22 cellular contexts compared by ENCODE assay signal in genomic region chr2:188813315-188813714, GRCh38.
A peak's percentile ranks its signal among the peaks of the same experiment; 100 is the strongest.
DNase-seq lines count a peak whose midpoint lies in the region; ATAC-seq, FAIRE-seq and TF ChIP-seq lines count a peak whose summit lies in the region.
"Had no signal": no experiment of that assay in that cellular context is flagged by ENCODE, and none has a peak within 500 bp of the region (broad histone marks: within the 10 kb centered on the region; RNA-seq: fewer than 3 reads in every experiment).

No MANE protein-coding gene starts in this region.

- no peak for TF ChIP-seq CTCF in AG04449 (IDR thresholded peaks at IDR 0.05; ENCODE audit: insufficient read depth, low read length, missing control alignments)
- no peak for TF ChIP-seq CTCF in bronchial epithelial cell (IDR thresholded peaks at IDR 0.05; ENCODE audit: insufficient read depth, low read length, severe bottlenecking)
- no peak for TF ChIP-seq CTCF in neural progenitor cell (IDR thresholded peaks at IDR 0.05)

- no peaks in the 10 kb centered on the region for H3K36me3 ChIP-seq in bronchial epithelial cell (ENCODE audit: control insufficient read depth, insufficient read depth, low read length)
- H3K36me3 ChIP-seq in neural progenitor cell = no peaks in the 10 kb centered on the region
- H3K36me3 ChIP-seq in small intestine (ENCODE audit: control insufficient read depth in 2 of 2, insufficient read depth in 2 of 2, low read length in 2 of 2) = no peaks in the 10 kb centered on the region
- H3K36me3 ChIP-seq: pancreas had no signal

- no peaks in the 10 kb centered on the region for H3K9me3 ChIP-seq in neural progenitor cell (ENCODE audit: low read depth)
- H3K9me3 ChIP-seq in small intestine (ENCODE audit: control insufficient read depth, low read depth) = no peaks in the 10 kb centered on the region
- H3K9me3 ChIP-seq: pancreas had no signal

- WGBS in small intestine, 3 donors = 78 to 89% (median 82%) methylated on average over 3 of the region's 3 CpGs

- POLR2A ChIA-PET in AG04449 (lab: Yijun Ruan, JAX) = interaction anchor here (1.4 kb wide), 1 partner anchor 163 kb away, joined by 3 read pairs; no protein-coding TSS in a partner anchor
- POLR2A ChIA-PET in activated CD4-positive, alpha-beta T cell treated with anti-CD3 and anti-CD28 coated beads for 36 hours (lab: Charles Lee) = no interaction called here

- H2AFZ ChIP-seq in neural progenitor cell (replicated peaks) = no peak overlapping the region

- no peak for FAIRE-seq in bronchial epithelial cell (lab: Jason Lieb, UNC)
- no peak for FAIRE-seq in small intestine (lab: Jason Lieb, UNC)
- FAIRE-seq: islet of Langerhans, pancreas had no signal

- H3K4me3 Mint-ChIP-seq in neural progenitor cell = no peak overlapping the region
- H3K4me3 Mint-ChIP-seq in activated CD4-positive, alpha-beta T cell treated with anti-CD3 and anti-CD28 coated beads for 36 hours = no peak overlapping the region
- H3K4me3 Mint-ChIP-seq: dendritic cell treated with granulocyte-macrophage colony-stimulating factor and Interleukin-4, amounts not matched to agents 40 ng/mL and 50 ng/mL, for 4 days; IgD-negative memory B cell; T-helper 17 cell had no signal

- ATAC-seq in activated CD4-positive, alpha-beta T cell treated with anti-CD3 and anti-CD28 coated beads for 36 hours = no peak
- ATAC-seq: pancreas, T-helper 17 cell had no signal

- DNase-seq in AG04449 (ENCODE audit: low read depth, low spot score) (peak; percentile 50), LHCN-M2 (ENCODE audit: low read depth) (peak; percentile 82), bronchial epithelial cell (ENCODE audit: low read depth) (peak; percentile 60), hepatic stellate cell (ENCODE audit: low spot score) (peak; percentile 17), neural progenitor cell (ENCODE audit: low spot score) (no peak), DMS153 treated with DMSO at 0.1 percent for 48 hours (lab: John Stamatoyannopoulos, UW; ENCODE audit: unreplicated experiment) (no peak), small intestine (no peak)
- no peak for DNase-seq in activated CD4-positive, alpha-beta T cell treated with anti-CD3 and anti-CD28 coated beads for 36 hours
- DNase-seq: activated CD4-positive, alpha-beta T cell treated with anti-CD3 and anti-CD28 coated beads, Interleukin-2, amount 50 U/mL, for 48 hours; activated T-cell treated with anti-CD3 and anti-CD28 coated beads for 4 hours; anterior cingulate cortex; NCI-H1694; NCI-H774; pancreas; stimulated activated CD4-positive, alpha-beta T cell treated with anti-CD3 and anti-CD28 coated beads, Interleukin-4, amount 100 ng/mL, for 4 hours; T-helper 17 cell had no signal

- H3K4me3 ChIP-seq in AG04449 (ENCODE audit: low read depth, low read length) (no peak overlapping the region), bronchial epithelial cell (ENCODE audit: low read depth, low read length) (no peak overlapping the region), neural progenitor cell (no peak overlapping the region), small intestine (ENCODE audit: low read depth in 1 of 2, low read length in 2 of 2) (no peak overlapping the region)
- H3K4me3 ChIP-seq: lung, pancreas had no signal

- no peaks in the 10 kb centered on the region for H3K27me3 Mint-ChIP-seq in neural progenitor cell (ENCODE audit: insufficient read depth, low read depth)
- no peaks in the 10 kb centered on the region for H3K27me3 Mint-ChIP-seq in activated CD4-positive, alpha-beta T cell treated with anti-CD3 and anti-CD28 coated beads for 36 hours
- H3K27me3 Mint-ChIP-seq: dendritic cell treated with granulocyte-macrophage colony-stimulating factor and Interleukin-4, amounts not matched to agents 40 ng/mL and 50 ng/mL, for 4 days; IgD-negative memory B cell; T-helper 17 cell had no signal

- no peaks in the 10 kb centered on the region for H3K4me1 Mint-ChIP-seq in neural progenitor cell
- H3K4me1 Mint-ChIP-seq in activated CD4-positive, alpha-beta T cell treated with anti-CD3 and anti-CD28 coated beads for 36 hours = no peaks in the 10 kb centered on the region
- H3K4me1 Mint-ChIP-seq: IgD-negative memory B cell, T-helper 17 cell had no signal

- H3K9ac ChIP-seq in neural progenitor cell = no peak overlapping the region

- no peaks in the 10 kb centered on the region for H3K36me3 Mint-ChIP-seq in neural progenitor cell
- H3K36me3 Mint-ChIP-seq in activated CD4-positive, alpha-beta T cell treated with anti-CD3 and anti-CD28 coated beads for 36 hours (ENCODE audit: low read depth) = no peaks in the 10 kb centered on the region
- H3K36me3 Mint-ChIP-seq: IgD-negative memory B cell had no signal

- no peaks in the 10 kb centered on the region for H3K4me1 ChIP-seq in neural progenitor cell
- no peaks in the 10 kb centered on the region for H3K4me1 ChIP-seq in small intestine (ENCODE audit: control insufficient read depth in 2 of 2, insufficient read depth in 1 of 2, low read depth in 1 of 2, low read length in 1 of 2)
- H3K4me1 ChIP-seq: pancreas had no signal

- H3K27ac ChIP-seq in neural progenitor cell (no peak overlapping the region), small intestine (ENCODE audit: low read depth in 1 of 2, low read length in 1 of 2) (no peak overlapping the region)
- H3K27ac ChIP-seq: C4-2B, pancreas, VCaP had no signal

- no peaks in the 10 kb centered on the region for H4K20me1 ChIP-seq in neural progenitor cell (ENCODE audit: low read depth)

- peaks cover 4% of the 10 kb centered on the region for H3K9me3 Mint-ChIP-seq in neural progenitor cell
- no peaks in the 10 kb centered on the region for H3K9me3 Mint-ChIP-seq in activated CD4-positive, alpha-beta T cell treated with anti-CD3 and anti-CD28 coated beads for 36 hours (ENCODE audit: low read depth)

- intact Hi-C loops in activated CD4-positive, alpha-beta T cell treated with anti-CD3 and anti-CD28 coated beads for 36 hours (cut with DNase I, micrococcal nuclease) = no loop called here

- H3F3A ChIP-seq in neural progenitor cell (ENCODE audit: low read depth) = no peaks in the 10 kb centered on the region

- H3K27ac Mint-ChIP-seq in neural progenitor cell = no peak overlapping the region
- no peak overlapping the region for H3K27ac Mint-ChIP-seq in activated CD4-positive, alpha-beta T cell treated with anti-CD3 and anti-CD28 coated beads for 36 hours
- H3K27ac Mint-ChIP-seq: dendritic cell treated with granulocyte-macrophage colony-stimulating factor and Interleukin-4, amounts not matched to agents 40 ng/mL and 50 ng/mL, for 4 days; IgD-negative memory B cell; T-helper 17 cell had no signal

- no peak overlapping the region for H3K4me2 ChIP-seq in neural progenitor cell

- CTCF ChIA-PET in AG04449 (lab: Yijun Ruan, JAX) = no interaction called here
- CTCF ChIA-PET in activated CD4-positive, alpha-beta T cell treated with anti-CD3 and anti-CD28 coated beads for 36 hours (lab: Charles Lee) = no interaction called here

- no peaks in the 10 kb centered on the region for H3K79me2 ChIP-seq in neural progenitor cell (ENCODE audit: low read depth)

- H3K27me3 ChIP-seq in bronchial epithelial cell (ENCODE audit: control insufficient read depth, insufficient read depth, low read length) (no peaks in the 10 kb centered on the region), neural progenitor cell (no peaks in the 10 kb centered on the region), small intestine (ENCODE audit: control insufficient read depth in 2 of 2, insufficient read depth in 2 of 2, low read length in 2 of 2) (no peaks in the 10 kb centered on the region)
- H3K27me3 ChIP-seq: pancreas had no signal

Comparison
In these comparisons a context has a peak if more than half of its experiments do, and no peak if none do; other contexts are left out.
1. DNase-seq: peak in AG04449 (single experiment), LHCN-M2 (single experiment), bronchial epithelial cell (single experiment) and hepatic stellate cell (single experiment); none in neural progenitor cell (single experiment), DMS153 treated with DMSO at 0.1 percent for 48 hours (single experiment), small intestine (single experiment) and activated CD4-positive, alpha-beta T cell treated with anti-CD3 and anti-CD28 coated beads for 36 hours (single experiment).